ENCODE assay signal across 6 cellular contexts in the genomic region with DNA sequence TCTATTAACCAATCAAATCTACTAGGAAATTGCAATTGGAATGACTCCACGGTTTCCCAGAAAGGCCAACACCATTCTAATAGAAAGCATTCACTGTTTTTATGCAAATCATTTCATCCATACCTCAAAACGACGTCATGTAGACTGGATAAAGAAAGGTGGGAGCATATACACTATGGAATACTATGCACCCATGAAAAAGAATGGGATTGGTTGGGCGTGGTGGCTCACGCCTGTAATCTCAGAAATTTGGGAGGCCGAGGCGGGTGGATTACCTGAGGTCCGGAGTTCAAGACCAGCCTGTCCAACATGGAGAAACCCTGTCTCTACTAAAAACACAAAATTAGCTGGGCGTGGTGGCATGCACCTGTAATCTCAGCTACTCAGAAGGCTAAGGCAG. TPM values are rescaled to one million over a fixed set of nuclear protein-coding genes. Genes with fewer than 3 reads are reported as not detected.
A peak's percentile ranks its signal among the peaks of the same experiment; 100 is the strongest.
DNase-seq lines count a peak whose midpoint lies in the region; ATAC-seq, FAIRE-seq and TF ChIP-seq lines count a peak whose summit lies in the region.
"Not testable (repeated sequence)": the region's sequence is repeated elsewhere in the genome, so short reads cannot be mapped to it uniquely, and the experiment has no call there.

No MANE protein-coding gene starts in this region.

- CTCF ChIA-PET in HEK293 (lab: Yijun Ruan, JAX); K562 (lab: Yijun Ruan, JAX; ENCODE audit: low intra/inter-chr PET ratio): not testable (repeated sequence)

- H3K27ac Mint-ChIP-seq in chondrocyte (ENCODE audit: unreplicated experiment): not testable (repeated sequence)
- peak overlapping the region; percentile 5 for H3K27ac Mint-ChIP-seq in stimulated activated naive B cell treated with anti-CD40 and anti-IgM and Interleukin-4, amounts not matched to agents 10 μg/mL and 1 μg/mL and 100 μg/mL, for 72 hours

- not testable (repeated sequence) for H4K20me1 ChIP-seq in K562 (replicated peaks; ENCODE audit: control insufficient read depth, insufficient read depth, low read length)

- not testable (repeated sequence) for TF ChIP-seq EP300 in K562 (IDR thresholded peaks at IDR 0.05; ENCODE audit: low read length)

- not testable (repeated sequence) for H3K9me3 Mint-ChIP-seq in chondrocyte (ENCODE audit: low read depth); stimulated activated naive B cell treated with anti-CD40 and anti-IgM and Interleukin-4, amounts not matched to agents 10 μg/mL and 1 μg/mL and 100 μg/mL, for 72 hours

- intact Hi-C loops in K562 (cut with micrococcal nuclease); lower lobe of right lung (cut with DNase I); posterior vena cava (cut with DNase I): not testable (repeated sequence)

- not testable (repeated sequence) for DNase-seq in K562 (ENCODE audit: extremely low read depth in 1 of 4, low spot score in 3 of 4); stimulated activated naive B cell treated with anti-CD40 and anti-IgM and Interleukin-4, amounts not matched to agents 10 μg/mL and 1 μg/mL and 100 μg/mL, for 72 hours
- peak; percentile 7 for DNase-seq in chondrocyte (ENCODE audit: low spot score)
- DNase-seq in lower lobe of right lung: peak; percentile 2
- peak; percentile 38 for DNase-seq in posterior vena cava (ENCODE audit: low spot score)

- not testable (repeated sequence) for H2AFZ ChIP-seq in K562 (ENCODE audit: low read depth, low read length)

- H3K27me3 ChIP-seq in K562 (ENCODE audit: control insufficient read depth in 2 of 2, insufficient read depth in 2 of 2, low read length in 2 of 2); lower lobe of right lung (ENCODE audit: low read depth): not testable (repeated sequence)

- 90% methylated on average over 6 of the region's 9 CpGs for WGBS in K562 (ENCODE audit: insufficient coverage, low coverage, missing lambda C conversion rate)

- FAIRE-seq in K562 (lab: Jason Lieb, UNC): not testable (repeated sequence)

- not testable (repeated sequence) for H3K9me3 ChIP-seq in HEK293 (ENCODE audit: control insufficient read depth, insufficient read depth, low read depth, low read length); K562 (replicated peaks; ENCODE audit: control insufficient read depth, insufficient read depth, low read depth, low read length); lower lobe of right lung

- TF ChIP-seq POLR2A in K562 (conservative IDR thresholded peaks at IDR 0.05): not testable (repeated sequence)

- H3K36me3 ChIP-seq in HEK293 (ENCODE audit: control insufficient read depth in 2 of 2, insufficient read depth in 1 of 2, low read length in 2 of 2); K562 (ENCODE audit: control insufficient read depth, insufficient read depth, low read length); lower lobe of right lung: not testable (repeated sequence)

- H3K36me3 Mint-ChIP-seq in chondrocyte (ENCODE audit: low read depth): not testable (repeated sequence)
- peaks cover 27 to 46% of the 10 kb centered on the region in 2 donors for H3K36me3 Mint-ChIP-seq in stimulated activated naive B cell treated with anti-CD40 and anti-IgM and Interleukin-4, amounts not matched to agents 10 μg/mL and 1 μg/mL and 100 μg/mL, for 72 hours

- in situ Hi-C loops in K562 (cut with MboI): loop anchor here (10.0 kb wide), 1 partner anchor 510 kb away; no protein-coding TSS in a partner anchor

- H3K4me1 Mint-ChIP-seq in chondrocyte (ENCODE audit: low read depth): peaks cover 23% of the 10 kb centered on the region
- peaks cover 7 to 18% of the 10 kb centered on the region in 2 donors for H3K4me1 Mint-ChIP-seq in stimulated activated naive B cell treated with anti-CD40 and anti-IgM and Interleukin-4, amounts not matched to agents 10 μg/mL and 1 μg/mL and 100 μg/mL, for 72 hours

- not testable (repeated sequence) for H3K79me2 ChIP-seq in K562 (ENCODE audit: control insufficient read depth, insufficient read depth, low read length)

- H3K4me2 ChIP-seq in K562 (ENCODE audit: insufficient read depth, low read length): not testable (repeated sequence)

- not testable (repeated sequence) for TF ChIP-seq RAD21 in K562 (CRISPR knock-in tag; conservative IDR thresholded peaks at IDR 0.05 in 1 of 2, IDR thresholded peaks at IDR 0.05 in 1 of 2)

- not testable (repeated sequence) for H3K27me3 Mint-ChIP-seq in chondrocyte (ENCODE audit: low read depth); stimulated activated naive B cell treated with anti-CD40 and anti-IgM and Interleukin-4, amounts not matched to agents 10 μg/mL and 1 μg/mL and 100 μg/mL, for 72 hours

- not testable (repeated sequence) for H3K27ac ChIP-seq in HEK293 (ENCODE audit: extremely low read depth, low read depth, low read length); K562 (ENCODE audit: extremely low read depth, low read depth, low read length); lower lobe of right lung

- not testable (repeated sequence) for H3K4me1 ChIP-seq in HEK293 (ENCODE audit: control insufficient read depth, insufficient read depth, low read length); K562 (replicated peaks in 1 of 2; ENCODE audit: control insufficient read depth in 2 of 2, insufficient read depth in 2 of 2, low read length in 2 of 2); lower lobe of right lung

- not testable (repeated sequence) for H3K9ac ChIP-seq in K562 (ENCODE audit: insufficient read depth in 1 of 2, low read depth in 2 of 2, low read length in 2 of 2)

- not testable (repeated sequence) for ATAC-seq in K562; lower lobe of right lung; stimulated activated naive B cell treated with anti-CD40 and anti-IgM and Interleukin-4, amounts not matched to agents 10 μg/mL and 1 μg/mL and 100 μg/mL, for 72 hours (replicated peaks)

- not testable (repeated sequence) for BruUV-seq in K562 (replicated peaks; lab: Mats Ljungman, UMichigan)

- not testable (repeated sequence) for H3K4me3 Mint-ChIP-seq in chondrocyte (ENCODE audit: unreplicated experiment); stimulated activated naive B cell treated with anti-CD40 and anti-IgM and Interleukin-4, amounts not matched to agents 10 μg/mL and 1 μg/mL and 100 μg/mL, for 72 hours

- H3K9me1 ChIP-seq in K562 (ENCODE audit: control insufficient read depth, insufficient read depth, low read length): not testable (repeated sequence)

- POLR2A ChIA-PET in HEK293 (lab: Yijun Ruan, JAX); K562 (lab: Yijun Ruan, JAX): not testable (repeated sequence)

- TF ChIP-seq CTCF in HEK293 (tag by site-specific recombination; IDR thresholded peaks at IDR 0.05); K562 (IDR thresholded peaks at IDR 0.05 in 2 of 3, conservative IDR thresholded peaks at IDR 0.05 in 1 of 3; ENCODE audit: insufficient read depth in 2 of 3, low read depth in 1 of 3, low read length in 3 of 3); chondrocyte (IDR thresholded peaks at IDR 0.05); lower lobe of right lung (IDR thresholded peaks at IDR 0.05): not testable (repeated sequence)

- not testable (repeated sequence) for H3K4me3 ChIP-seq in HEK293 (ENCODE audit: low read depth, low read length); K562; lower lobe of right lung

RNA-seq across cellular contexts. Expression of a gene that starts 46.2 kb away (rescaled TPM):
- 22.8 and 25.9 TPM in 2 replicates for total RNA-seq in K562 (2011; cell fraction: chromatin; rRNA removed; ENCODE audit: low replicate concordance)
- 18.4 and 20.2 TPM in 2 replicates for total RNA-seq in K562 (2011; cell fraction: nucleolus; rRNA removed)
- 19.2 and 21.9 TPM in 2 replicates for total RNA-seq in K562 (2011; cell fraction: nucleoplasm; rRNA removed)
- total RNA-seq in K562 (2014; rRNA removed) (6.5 and 6.9 TPM in 2 replicates), K562 (2014; rRNA removed; fragmentation: Illumina TruSeq; extraction: Trizol) (3.4 and 3.6 TPM in 2 replicates), K562 (2015; rRNA removed; fragmentation: Illumina TruSeq; extraction: Trizol) (3.6 and 4.5 TPM in 2 replicates), K562 (2021) (10.5 and 11.0 TPM in 2 replicates), chondrocyte (30.1 to 35.2 TPM (median 35.0 TPM) in 3 replicates), lower lobe of right lung (31.9 TPM), posterior vena cava (10 to 100 TPM; 16.0 to 18.9 TPM)
- polyA plus RNA-seq in K562 (2011; rRNA removed) (6.5 and 8.6 TPM in 2 replicates), K562 (2014; fragmentation: Illumina TruSeq; extraction: Trizol) (7.2 and 8.7 TPM in 2 replicates), K562 (2014; fragmentation: Nextera tagmentation; extraction: Ambion mirVana) (1 to 10 TPM in 1 of 2 experiments, under 1 TPM in 1; 0.59 to 1.0 TPM), K562 (2014; rRNA removed) (6.2 and 7.8 TPM in 2 replicates)
- polyA plus RNA-seq in K562 (2011; cell fraction: cytosol; rRNA removed): 10.6 and 13.3 TPM in 2 replicates
- 8.7 and 13.2 TPM in 2 replicates for polyA plus RNA-seq in K562 (2011; cell fraction: nucleus; rRNA removed)
- polyA plus RNA-seq in K562 (2012): 8.1 and 9.8 TPM in 2 replicates
- 9.8 and 11.9 TPM in 2 replicates for polyA minus RNA-seq in K562 (2011; rRNA and poly(A)+ RNA removed)
- polyA minus RNA-seq in K562 (2011; cell fraction: cytosol; rRNA and poly(A)+ RNA removed): 2.5 and 5.4 TPM in 2 replicates
- 5.0 and 9.9 TPM in 2 replicates for polyA minus RNA-seq in K562 (2011; cell fraction: nucleus; rRNA and poly(A)+ RNA removed)

RNA-seq across cellular contexts. Expression of a gene that starts 46.2 kb away (rescaled TPM):
- 18.5 and 26.9 TPM in 2 replicates for total RNA-seq in K562 (2011; cell fraction: chromatin; rRNA removed; ENCODE audit: low replicate concordance)
- 18.0 and 21.3 TPM in 2 replicates for total RNA-seq in K562 (2011; cell fraction: nucleolus; rRNA removed)
- 12.4 and 13.6 TPM in 2 replicates for total RNA-seq in K562 (2011; cell fraction: nucleoplasm; rRNA removed)
- total RNA-seq in K562 (2014; rRNA removed): 17.7 and 19.8 TPM in 2 replicates
- 10.8 and 13.9 TPM in 2 replicates for total RNA-seq in K562 (2014; rRNA removed; fragmentation: Illumina TruSeq; extraction: Trizol)
- total RNA-seq in K562 (2015; rRNA removed; fragmentation: Illumina TruSeq; extraction: Trizol): 15.2 TPM in 2 replicates
- 26.9 and 27.6 TPM in 2 replicates for total RNA-seq in K562 (2021)
- 7.8 and 8.1 TPM in 2 replicates for polyA plus RNA-seq in K562 (2011; rRNA removed)
- 7.9 and 17.2 TPM in 2 replicates for polyA plus RNA-seq in K562 (2011; cell fraction: cytosol; rRNA removed)
- 3.3 and 5.1 TPM in 2 replicates for polyA plus RNA-seq in K562 (2011; cell fraction: nucleus; rRNA removed)
- polyA plus RNA-seq in K562 (2012): 13.5 and 20.7 TPM in 2 replicates
- polyA plus RNA-seq in K562 (2014; fragmentation: Illumina TruSeq; extraction: Trizol): 16.3 and 17.7 TPM in 2 replicates
- polyA plus RNA-seq in K562 (2014; fragmentation: Nextera tagmentation; extraction: Ambion mirVana): 1 to 10 TPM in 1 of 2 experiments, under 1 TPM in 1; 0.61 to 2.6 TPM
- polyA plus RNA-seq in K562 (2014; rRNA removed): 13.7 and 16.5 TPM in 2 replicates
- 6.7 and 10.2 TPM in 2 replicates for polyA minus RNA-seq in K562 (2011; rRNA and poly(A)+ RNA removed)
- 19.8 and 20.0 TPM in 2 replicates for polyA minus RNA-seq in K562 (2011; cell fraction: cytosol; rRNA and poly(A)+ RNA removed)
- 3.4 and 5.1 TPM in 2 replicates for polyA minus RNA-seq in K562 (2011; cell fraction: nucleus; rRNA and poly(A)+ RNA removed)
- total RNA-seq in chondrocyte: 39.8 to 45.0 TPM (median 40.1 TPM) in 3 replicates
- total RNA-seq in lower lobe of right lung: 46.3 TPM
- total RNA-seq in posterior vena cava: 10 to 100 TPM; 33.4 to 34.1 TPM
